Comparison of ENCODE assay signal across 8 cellular contexts in the genomic region with DNA sequence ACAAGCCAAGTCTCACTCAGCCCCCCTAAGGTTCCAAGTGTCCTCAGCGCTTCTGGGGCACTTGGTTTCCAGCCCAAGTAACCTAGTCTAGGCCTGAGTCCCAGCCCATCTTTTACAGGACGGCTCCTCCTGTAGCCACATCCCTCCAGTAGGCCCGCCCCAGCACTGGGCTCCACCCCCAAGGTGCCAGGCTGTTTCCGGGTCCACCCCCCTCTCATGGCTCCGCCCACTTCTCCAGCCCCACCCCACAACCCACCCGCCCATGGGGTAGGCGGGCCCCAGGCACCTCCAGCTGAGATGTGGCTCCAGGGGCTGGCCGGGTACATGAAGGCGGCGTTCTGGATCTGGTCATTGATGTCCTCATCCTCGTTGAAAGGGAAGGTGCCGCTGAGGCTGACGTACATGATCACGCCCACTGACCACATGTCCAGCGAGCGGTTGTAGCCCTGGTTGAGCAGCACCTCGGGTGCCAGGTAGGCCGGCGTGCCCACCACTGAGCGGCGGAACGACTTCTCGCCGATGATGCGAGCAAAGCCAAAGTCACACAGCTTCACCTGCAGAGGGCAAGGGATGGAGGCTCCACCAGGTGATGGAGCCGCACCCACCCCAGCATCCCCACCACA. TPM values are rescaled to one million over a fixed set of nuclear protein-coding genes. Genes with fewer than 3 reads are reported as not detected.
DNase-seq lines count a peak whose midpoint lies in the region; ATAC-seq and TF ChIP-seq lines count a peak whose summit lies in the region.

No MANE protein-coding gene starts in this region.

- no peaks in the 10 kb centered on the region for H3K9me3 ChIP-seq in A673 (ENCODE audit: low read depth, low read length, poor library complexity, severe bottlenecking)
- no peaks in the 10 kb centered on the region for H3K9me3 ChIP-seq in smooth muscle cell (replicated peaks; ENCODE audit: low read depth)

- no peaks in the 10 kb centered on the region for H3K79me2 ChIP-seq in smooth muscle cell (ENCODE audit: low read depth)

- no peaks in the 10 kb centered on the region for H3F3A ChIP-seq in smooth muscle cell (ENCODE audit: low read depth)

- H3K9me3 Mint-ChIP-seq in activated T-cell treated with anti-CD3 and anti-CD28 coated beads, Interleukin-2, amount 50 U/mL, for 24 hours: no peaks in the 10 kb centered on the region

- peaks cover 27% of the 10 kb centered on the region for H4K20me1 ChIP-seq in smooth muscle cell (ENCODE audit: low read depth)

- peaks cover 86% of the 10 kb centered on the region for H3K36me3 Mint-ChIP-seq in activated T-cell treated with anti-CD3 and anti-CD28 coated beads, Interleukin-2, amount 50 U/mL, for 24 hours (ENCODE audit: low read depth)

- no peak overlapping the region for H3K9ac ChIP-seq in smooth muscle cell (ENCODE audit: low read depth)

- CTCF ChIA-PET in A673 (lab: Charles Lee): no interaction called here

- BruUV-seq in A673 (replicated peaks; lab: Mats Ljungman, UMichigan): no TSS peak

- no peak for TF ChIP-seq CTCF in A673 (conservative IDR thresholded peaks at IDR 0.05; ENCODE audit: low read depth, low read length)
- no peak for TF ChIP-seq CTCF in smooth muscle cell (IDR thresholded peaks at IDR 0.05; ENCODE audit: borderline replicate concordance, insufficient read depth, poor library complexity, severe bottlenecking)

- POLR2A ChIA-PET in A673 (lab: Charles Lee; ENCODE audit: low non-redundant PET): no interaction called here

- TF ChIP-seq EP300 in Ishikawa (IDR thresholded peaks at IDR 0.05; ENCODE audit: borderline replicate concordance): no peak

- H3K4me1 ChIP-seq in A673 (ENCODE audit: insufficient read depth, low read length, poor library complexity, severe bottlenecking) (no peaks in the 10 kb centered on the region), smooth muscle cell (ENCODE audit: low read depth) (no peaks in the 10 kb centered on the region)

- no peaks in the 10 kb centered on the region for H3K27me3 Mint-ChIP-seq in activated T-cell treated with anti-CD3 and anti-CD28 coated beads, Interleukin-2, amount 50 U/mL, for 24 hours

- no peak for ATAC-seq in GM18511 (IDR thresholded peaks at IDR 0.05; ENCODE audit: unreplicated experiment)
- ATAC-seq in HG03045 (IDR thresholded peaks at IDR 0.05; ENCODE audit: unreplicated experiment): no peak
- no peak for ATAC-seq in HG02885 (IDR thresholded peaks at IDR 0.05; ENCODE audit: poor library complexity, unreplicated experiment)

- TF ChIP-seq RAD21 in Ishikawa (IDR thresholded peaks at IDR 0.05; ENCODE audit: low read depth): no peak

- H3K4me2 ChIP-seq in smooth muscle cell: no peak overlapping the region

- peaks cover 7% of the 10 kb centered on the region for H3K4me1 Mint-ChIP-seq in activated T-cell treated with anti-CD3 and anti-CD28 coated beads, Interleukin-2, amount 50 U/mL, for 24 hours (ENCODE audit: low read depth)

- no peak overlapping the region for H2AFZ ChIP-seq in smooth muscle cell (ENCODE audit: low read depth)

- no peak overlapping the region for H3K27ac ChIP-seq in A673 (ENCODE audit: low read depth, low read length, poor library complexity, severe bottlenecking)
- no peak overlapping the region for H3K27ac ChIP-seq in smooth muscle cell (ENCODE audit: low read depth)

- no peaks in the 10 kb centered on the region for H3K27me3 ChIP-seq in A673 (replicated peaks; ENCODE audit: insufficient read depth, low read depth, low read length, poor library complexity)
- H3K27me3 ChIP-seq in smooth muscle cell (ENCODE audit: low read depth): no peaks in the 10 kb centered on the region

- H3K36me3 ChIP-seq in A673 (ENCODE audit: insufficient read depth, low read length, poor library complexity, severe bottlenecking): peaks cover 21% of the 10 kb centered on the region
- no peaks in the 10 kb centered on the region for H3K36me3 ChIP-seq in smooth muscle cell (ENCODE audit: low read depth)

- peak; percentile 70 for DNase-seq in A673 (ENCODE audit: low spot score)
- DNase-seq in activated T-cell treated with anti-CD3 and anti-CD28 coated beads, Interleukin-2, amount 50 U/mL, for 24 hours: peak; percentile 75
- DNase-seq in lung microvascular endothelial cell (ENCODE audit: low read depth in 2 of 2): peak; percentile 20
- no peak for DNase-seq in smooth muscle cell (lab: John Stamatoyannopoulos, UW; ENCODE audit: unreplicated experiment)

- WGBS in smooth muscle cell (ENCODE audit: low lambda C conversion rate): 93% methylated on average over 26 of the region's 26 CpGs

- H3K27ac Mint-ChIP-seq in activated T-cell treated with anti-CD3 and anti-CD28 coated beads, Interleukin-2, amount 50 U/mL, for 24 hours: peak overlapping the region; percentile 81

- H3K4me3 Mint-ChIP-seq in activated T-cell treated with anti-CD3 and anti-CD28 coated beads, Interleukin-2, amount 50 U/mL, for 24 hours: no peak overlapping the region

- intact Hi-C loops in A673 (cut with micrococcal nuclease; ENCODE audit: unreplicated experiment): no loop called here

- no peak overlapping the region for H3K4me3 ChIP-seq in A673 (ENCODE audit: low read depth, low read length, poor library complexity, severe bottlenecking)
- no peak overlapping the region for H3K4me3 ChIP-seq in smooth muscle cell

TF ChIP-seq in Ishikawa, 13 proteins besides CTCF, POLR2A, EP300 and RAD21:
- TF ChIP-seq MAX (IDR thresholded peaks at IDR 0.05) (peak; percentile 18; the same call in 1 of the 2 replicates), USF1 (IDR thresholded peaks at IDR 0.05) (0 out of 2 replicates have a peak, but pooled peaks have one; percentile 21), NFIC (IDR thresholded peaks at IDR 0.05) (no peak)
TF ChIP-seq in Ishikawa: peak in this region for 2.

RNA-seq across cellular contexts. Expression of gene DACT3, which starts 17.2 kb away (rescaled TPM):
- total RNA-seq in A673 (2021) (0.32 and 1.1 TPM in 2 replicates), lung microvascular endothelial cell (0.20 and 0.22 TPM in 2 replicates), smooth muscle cell (6.2 and 12.3 TPM in 2 replicates)
- 19.1 and 22.7 TPM in 2 replicates for polyA plus RNA-seq in smooth muscle cell

RNA-seq across cellular contexts. Expression of gene PRKD2, which starts 38.7 kb away (rescaled TPM):
- total RNA-seq in A673 (2021) (45.1 and 60.3 TPM in 2 replicates), lung microvascular endothelial cell (28.1 and 30.6 TPM in 2 replicates), smooth muscle cell (8.6 and 24.2 TPM in 2 replicates)
- 34.6 and 45.9 TPM in 2 replicates for polyA plus RNA-seq in smooth muscle cell

RNA-seq across cellular contexts. Expression of gene GNG8, which starts 42.2 kb away (rescaled TPM):
- total RNA-seq in A673 (2021): not detected in 2 replicates
- not detected in 2 replicates for total RNA-seq in lung microvascular endothelial cell
- not detected in 2 replicates for total RNA-seq in smooth muscle cell
- 3.3 TPM in 1 of 2 replicates, not detected in the other for polyA plus RNA-seq in smooth muscle cell

RNA-seq across cellular contexts. Expression of gene PTGIR, which starts 53.3 kb away (rescaled TPM):
- total RNA-seq in A673 (2021) (0.46 TPM in 1 of 2 replicates, not detected in the other), lung microvascular endothelial cell (0.20 and 0.22 TPM in 2 replicates), smooth muscle cell (0.09 and 2.3 TPM in 2 replicates)
- 0.81 and 1.3 TPM in 2 replicates for polyA plus RNA-seq in smooth muscle cell
